ENCODE assay signal across 1 cellular context in the genomic region with DNA sequence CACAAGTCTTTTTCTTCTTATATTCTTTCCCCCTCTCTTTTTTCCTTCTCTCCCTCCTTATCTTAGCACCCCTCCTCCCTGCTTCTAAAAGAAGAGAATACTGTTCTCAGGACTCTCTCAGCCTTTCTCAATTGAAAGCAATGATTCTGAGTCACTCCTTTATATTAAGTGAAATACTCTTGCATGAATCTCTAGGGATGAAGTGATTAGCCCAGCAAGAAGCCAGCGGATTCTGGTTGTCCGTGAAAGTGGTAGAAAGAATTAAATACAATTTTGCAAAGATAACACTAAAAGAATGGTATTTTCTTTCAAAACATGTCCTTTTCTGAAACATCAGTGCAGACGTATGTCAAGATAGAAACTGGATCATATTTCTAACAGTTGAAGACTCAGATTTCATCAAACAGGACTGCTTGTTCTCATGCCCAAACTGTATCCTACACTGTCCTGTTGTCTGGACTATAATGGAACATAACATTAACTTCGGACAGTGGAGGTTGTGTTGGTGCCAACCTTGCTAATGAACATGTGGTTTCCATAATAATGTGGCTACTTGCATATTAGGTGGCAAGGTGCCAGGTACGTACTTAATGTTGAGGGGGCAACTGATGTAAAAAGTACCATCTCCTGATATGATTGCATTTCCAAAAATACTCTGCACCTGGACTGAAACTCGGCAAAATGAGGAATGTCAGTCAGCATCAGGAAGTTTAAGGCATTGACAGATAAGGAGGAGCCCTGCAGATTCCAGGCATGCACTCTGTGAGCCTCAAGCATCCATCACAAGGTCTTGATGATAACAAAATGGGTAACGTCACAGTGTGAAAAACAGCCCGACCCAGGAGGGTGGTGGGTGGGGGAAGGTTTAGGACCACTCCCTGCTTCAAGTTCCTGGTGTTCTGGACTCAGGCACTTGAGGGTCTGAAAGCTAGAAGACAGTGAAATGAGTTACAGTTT.
TF ChIP-seq lines count a peak whose summit lies in the region.

No MANE protein-coding gene starts in this region.

TF ChIP-seq in IMR-90, 13 proteins besides CTCF, POLR2A, EP300 and RAD21:
- TF ChIP-seq FOS (IDR thresholded peaks at IDR 0.05; ENCODE audit: low read depth, low read length) (no peak), MXI1 (IDR thresholded peaks at IDR 0.05; ENCODE audit: borderline replicate concordance, low read depth, low read length) (no peak)
